Comparison of ENCODE assay signal across 8 cellular contexts in the genomic region with DNA sequence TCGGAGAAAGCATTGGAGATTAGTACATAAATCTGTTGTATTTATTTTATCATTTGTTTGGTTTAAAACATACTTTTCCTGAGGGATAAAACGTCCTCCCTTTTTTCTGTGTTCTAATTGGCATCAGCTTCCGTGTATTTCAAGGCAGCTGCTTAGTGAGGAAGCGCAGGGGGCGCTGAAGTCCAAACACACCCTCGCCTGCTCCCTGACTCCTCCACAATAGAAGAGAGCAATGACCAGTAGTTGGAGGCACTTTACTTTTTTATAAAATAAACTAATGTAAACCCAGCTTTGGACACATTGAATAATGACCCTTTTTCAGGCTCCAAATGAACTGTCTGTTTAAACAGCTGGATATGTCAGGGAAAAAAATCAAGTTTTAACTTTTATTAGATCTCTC.
A peak's percentile ranks its signal among the peaks of the same experiment; 100 is the strongest.
DNase-seq lines count a peak whose midpoint lies in the region; ATAC-seq and TF ChIP-seq lines count a peak whose summit lies in the region.

No MANE protein-coding gene starts in this region.

- intact Hi-C loops in ovary (cut with DNase I), result no loop called here

- WGBS in ovary, 3 donors, result 5 to 10% (median 9%) methylated on average over 6 of the region's 6 CpGs

- no peak overlapping the region for H3K4me3 Mint-ChIP-seq in activated T-cell treated with anti-CD3 and anti-CD28 coated beads, Interleukin-2, amount 50 U/mL, for 72 hours

- H3K4me1 Mint-ChIP-seq in activated T-cell treated with anti-CD3 and anti-CD28 coated beads, Interleukin-2, amount 50 U/mL, for 72 hours (ENCODE audit: low read depth), result peaks cover 21% of the 10 kb centered on the region

- peaks cover 7% of the 10 kb centered on the region for H3K4me1 ChIP-seq in ovary (ENCODE audit: insufficient read depth)

- H3K4me3 ChIP-seq in fibroblast of villous mesenchyme (ENCODE audit: low read depth, low read length) (no peak overlapping the region), ovary (no peak overlapping the region)

- H3K36me3 Mint-ChIP-seq in activated T-cell treated with anti-CD3 and anti-CD28 coated beads, Interleukin-2, amount 50 U/mL, for 72 hours (ENCODE audit: insufficient read depth in 2 of 2), result peaks cover 0 to 2% of the 10 kb centered on the region in 2 donors

- no peaks in the 10 kb centered on the region for H3K27me3 Mint-ChIP-seq in activated T-cell treated with anti-CD3 and anti-CD28 coated beads, Interleukin-2, amount 50 U/mL, for 72 hours (ENCODE audit: low read depth)

- peak; percentile 34 for DNase-seq in HCEC 1CT
- peak; percentile 76 for DNase-seq in OCI-M1 (lab: John Stamatoyannopoulos, UW)
- peak; percentile 29 for DNase-seq in fibroblast of villous mesenchyme (ENCODE audit: low read depth)
- DNase-seq in ovary, result peak in 3 of 5 donors; percentile 37 to 55 (median 46)
- no peak for DNase-seq in activated CD4-positive, alpha-beta T cell treated with anti-CD3 and anti-CD28 coated beads for 48 hours
- no peak for DNase-seq in activated T-cell treated with anti-CD3 and anti-CD28 coated beads, Interleukin-2, amount 50 U/mL, for 72 hours
- DNase-seq in NCI-H446 (lab: John Stamatoyannopoulos, UW), result no peak

- TF ChIP-seq POLR2A in ovary (IDR thresholded peaks at IDR 0.05), result no peak

- H3K9me3 Mint-ChIP-seq in activated T-cell treated with anti-CD3 and anti-CD28 coated beads, Interleukin-2, amount 50 U/mL, for 72 hours, result peaks cover 0 to 4% of the 10 kb centered on the region in 2 donors

- H3K27me3 ChIP-seq in ovary, result no peaks in the 10 kb centered on the region

- H3K36me3 ChIP-seq in ovary, result no peaks in the 10 kb centered on the region

- no peak overlapping the region for H3K27ac Mint-ChIP-seq in activated T-cell treated with anti-CD3 and anti-CD28 coated beads, Interleukin-2, amount 50 U/mL, for 72 hours

- H3K9me3 ChIP-seq in ovary, result no peaks in the 10 kb centered on the region

- TF ChIP-seq CTCF in fibroblast of villous mesenchyme (IDR thresholded peaks at IDR 0.05; ENCODE audit: insufficient read depth, low read depth, low read length) (peak; percentile 38), ovary (IDR thresholded peaks at IDR 0.05) (no peak)

- ATAC-seq in activated T-cell treated with anti-CD3 and anti-CD28 coated beads, Interleukin-2, amount 50 U/mL, for 72 hours (replicated peaks in 1 of 2), result no peak
- ATAC-seq in HG02642 (IDR thresholded peaks at IDR 0.05; ENCODE audit: poor library complexity, unreplicated experiment), result no peak

- no peak overlapping the region for H3K27ac ChIP-seq in ovary

- TF ChIP-seq EP300 in ovary (IDR thresholded peaks at IDR 0.05), result no peak

Comparison
In these comparisons a context has a peak if more than half of its experiments do, and no peak if none do; other contexts are left out.
1. DNase-seq: peak in HCEC 1CT (single experiment), OCI-M1 (single experiment), fibroblast of villous mesenchyme (single experiment) and ovary (3 of 5); none in activated CD4-positive, alpha-beta T cell treated with anti-CD3 and anti-CD28 coated beads for 48 hours (single experiment), activated T-cell treated with anti-CD3 and anti-CD28 coated beads, Interleukin-2, amount 50 U/mL, for 72 hours (0 of 2) and NCI-H446 (0 of 2).